ENCODE assay signal across 2 cellular contexts in genomic region chr20:35992713-35993335, GRCh38.
TF ChIP-seq lines count a peak whose summit lies in the region.

No MANE protein-coding gene starts in this region.

TF ChIP-seq in GM23338, 12 proteins besides CTCF, POLR2A, EP300 and RAD21 (continued from another document):
- TF ChIP-seq CREB1 (CRISPR knock-in tag; IDR thresholded peaks at IDR 0.05; ENCODE audit: low read depth) (no peak), ZNF114 (CRISPR knock-in tag; IDR thresholded peaks at IDR 0.05) (no peak), JUNB (IDR thresholded peaks at IDR 0.05; ENCODE audit: unreplicated experiment) (no peak), POLR2AphosphoS5 (IDR thresholded peaks at IDR 0.05; ENCODE audit: low read depth) (no peak), EZH2 (IDR thresholded peaks at IDR 0.05; ENCODE audit: low read depth, unreplicated experiment) (no peak), REST (IDR thresholded peaks at IDR 0.05; ENCODE audit: unreplicated experiment) (no peak), NANOG (IDR thresholded peaks at IDR 0.05; ENCODE audit: borderline replicate concordance) (no peak)
- TF ChIP-seq, protein P1, sequence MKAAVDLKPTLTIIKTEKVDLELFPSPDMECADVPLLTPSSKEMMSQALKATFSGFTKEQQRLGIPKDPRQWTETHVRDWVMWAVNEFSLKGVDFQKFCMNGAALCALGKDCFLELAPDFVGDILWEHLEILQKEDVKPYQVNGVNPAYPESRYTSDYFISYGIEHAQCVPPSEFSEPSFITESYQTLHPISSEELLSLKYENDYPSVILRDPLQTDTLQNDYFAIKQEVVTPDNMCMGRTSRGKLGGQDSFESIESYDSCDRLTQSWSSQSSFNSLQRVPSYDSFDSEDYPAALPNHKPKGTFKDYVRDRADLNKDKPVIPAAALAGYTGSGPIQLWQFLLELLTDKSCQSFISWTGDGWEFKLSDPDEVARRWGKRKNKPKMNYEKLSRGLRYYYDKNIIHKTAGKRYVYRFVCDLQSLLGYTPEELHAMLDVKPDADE (IDR thresholded peaks at IDR 0.05) = no peak
- TF ChIP-seq, protein P2, sequence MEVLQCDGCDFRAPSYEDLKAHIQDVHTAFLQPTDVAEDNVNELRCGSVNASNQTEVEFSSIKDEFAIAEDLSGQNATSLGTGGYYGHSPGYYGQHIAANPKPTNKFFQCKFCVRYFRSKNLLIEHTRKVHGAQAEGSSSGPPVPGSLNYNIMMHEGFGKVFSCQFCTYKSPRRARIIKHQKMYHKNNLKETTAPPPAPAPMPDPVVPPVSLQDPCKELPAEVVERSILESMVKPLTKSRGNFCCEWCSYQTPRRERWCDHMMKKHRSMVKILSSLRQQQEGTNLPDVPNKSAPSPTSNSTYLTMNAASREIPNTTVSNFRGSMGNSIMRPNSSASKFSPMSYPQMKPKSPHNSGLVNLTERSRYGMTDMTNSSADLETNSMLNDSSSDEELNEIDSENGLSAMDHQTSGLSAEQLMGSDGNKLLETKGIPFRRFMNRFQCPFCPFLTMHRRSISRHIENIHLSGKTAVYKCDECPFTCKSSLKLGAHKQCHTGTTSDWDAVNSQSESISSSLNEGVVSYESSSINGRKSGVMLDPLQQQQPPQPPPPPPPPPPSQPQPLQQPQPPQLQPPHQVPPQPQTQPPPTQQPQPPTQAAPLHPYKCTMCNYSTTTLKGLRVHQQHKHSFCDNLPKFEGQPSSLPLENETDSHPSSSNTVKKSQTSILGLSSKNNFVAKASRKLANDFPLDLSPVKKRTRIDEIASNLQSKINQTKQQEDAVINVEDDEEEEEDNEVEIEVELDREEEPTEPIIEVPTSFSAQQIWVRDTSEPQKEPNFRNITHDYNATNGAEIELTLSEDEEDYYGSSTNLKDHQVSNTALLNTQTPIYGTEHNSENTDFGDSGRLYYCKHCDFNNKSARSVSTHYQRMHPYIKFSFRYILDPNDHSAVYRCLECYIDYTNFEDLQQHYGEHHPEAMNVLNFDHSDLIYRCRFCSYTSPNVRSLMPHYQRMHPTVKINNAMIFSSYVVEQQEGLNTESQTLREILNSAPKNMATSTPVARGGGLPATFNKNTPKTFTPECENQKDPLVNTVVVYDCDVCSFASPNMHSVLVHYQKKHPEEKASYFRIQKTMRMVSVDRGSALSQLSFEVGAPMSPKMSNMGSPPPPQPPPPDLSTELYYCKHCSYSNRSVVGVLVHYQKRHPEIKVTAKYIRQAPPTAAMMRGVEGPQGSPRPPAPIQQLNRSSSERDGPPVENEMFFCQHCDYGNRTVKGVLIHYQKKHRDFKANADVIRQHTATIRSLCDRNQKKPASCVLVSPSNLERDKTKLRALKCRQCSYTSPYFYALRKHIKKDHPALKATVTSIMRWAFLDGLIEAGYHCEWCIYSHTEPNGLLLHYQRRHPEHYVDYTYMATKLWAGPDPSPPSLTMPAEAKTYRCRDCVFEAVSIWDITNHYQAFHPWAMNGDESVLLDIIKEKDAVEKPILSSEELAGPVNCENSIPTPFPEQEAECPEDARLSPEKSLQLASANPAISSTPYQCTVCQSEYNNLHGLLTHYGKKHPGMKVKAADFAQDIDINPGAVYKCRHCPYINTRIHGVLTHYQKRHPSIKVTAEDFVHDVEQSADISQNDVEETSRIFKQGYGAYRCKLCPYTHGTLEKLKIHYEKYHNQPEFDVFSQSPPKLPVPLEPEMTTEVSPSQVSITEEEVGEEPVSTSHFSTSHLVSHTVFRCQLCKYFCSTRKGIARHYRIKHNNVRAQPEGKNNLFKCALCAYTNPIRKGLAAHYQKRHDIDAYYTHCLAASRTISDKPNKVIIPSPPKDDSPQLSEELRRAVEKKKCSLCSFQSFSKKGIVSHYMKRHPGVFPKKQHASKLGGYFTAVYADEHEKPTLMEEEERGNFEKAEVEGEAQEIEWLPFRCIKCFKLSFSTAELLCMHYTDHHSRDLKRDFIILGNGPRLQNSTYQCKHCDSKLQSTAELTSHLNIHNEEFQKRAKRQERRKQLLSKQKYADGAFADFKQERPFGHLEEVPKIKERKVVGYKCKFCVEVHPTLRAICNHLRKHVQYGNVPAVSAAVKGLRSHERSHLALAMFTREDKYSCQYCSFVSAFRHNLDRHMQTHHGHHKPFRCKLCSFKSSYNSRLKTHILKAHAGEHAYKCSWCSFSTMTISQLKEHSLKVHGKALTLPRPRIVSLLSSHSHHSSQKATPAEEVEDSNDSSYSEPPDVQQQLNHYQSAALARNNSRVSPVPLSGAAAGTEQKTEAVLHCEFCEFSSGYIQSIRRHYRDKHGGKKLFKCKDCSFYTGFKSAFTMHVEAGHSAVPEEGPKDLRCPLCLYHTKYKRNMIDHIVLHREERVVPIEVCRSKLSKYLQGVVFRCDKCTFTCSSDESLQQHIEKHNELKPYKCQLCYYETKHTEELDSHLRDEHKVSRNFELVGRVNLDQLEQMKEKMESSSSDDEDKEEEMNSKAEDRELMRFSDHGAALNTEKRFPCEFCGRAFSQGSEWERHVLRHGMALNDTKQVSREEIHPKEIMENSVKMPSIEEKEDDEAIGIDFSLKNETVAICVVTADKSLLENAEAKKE (CRISPR knock-in tag; IDR thresholded peaks at IDR 0.05) = no peak
TF ChIP-seq in GM23338: peak in this region for 0.

TF ChIP-seq in HepG2, 621 proteins besides CTCF, POLR2A, EP300 and RAD21 (continued from another document and continues in another):
- TF ChIP-seq MLXIP (CRISPR knock-in tag; IDR thresholded peaks at IDR 0.05; ENCODE audit: borderline replicate concordance) (no peak), ZNF503 (CRISPR knock-in tag; IDR thresholded peaks at IDR 0.05) (no peak), ZNF552 (CRISPR knock-in tag; IDR thresholded peaks at IDR 0.05; ENCODE audit: borderline replicate concordance) (no peak), ZSCAN29 (CRISPR knock-in tag; conservative IDR thresholded peaks at IDR 0.05) (no peak), HOXA7 (CRISPR knock-in tag; IDR thresholded peaks at IDR 0.05) (no peak), XBP1 (CRISPR knock-in tag; IDR thresholded peaks at IDR 0.05) (no peak), GATAD2A (CRISPR knock-in tag; IDR thresholded peaks at IDR 0.05) (0 out of 2 replicates have a peak, but pooled peaks have one; percentile 32), ERF (CRISPR knock-in tag; IDR thresholded peaks at IDR 0.05) (0 out of 2 replicates have a peak, but pooled peaks have one; percentile 30), ZNF446 (CRISPR knock-in tag; IDR thresholded peaks at IDR 0.05) (no peak), XRCC5 (optimal IDR thresholded peaks at IDR 0.05; ENCODE audit: low read length) (peak; percentile 85), STAG1 (CRISPR knock-in tag; IDR thresholded peaks at IDR 0.05) (peak; percentile 87), ZNF572 (CRISPR knock-in tag; IDR thresholded peaks at IDR 0.05) (no peak), ZSCAN12 (CRISPR knock-in tag; IDR thresholded peaks at IDR 0.05) (no peak), ZNF432 (CRISPR knock-in tag; IDR thresholded peaks at IDR 0.05; ENCODE audit: borderline replicate concordance) (no peak), BCL6 (CRISPR knock-in tag; IDR thresholded peaks at IDR 0.05) (0 out of 2 replicates have a peak, but pooled peaks have one; percentile 12), SRY (CRISPR knock-in tag; IDR thresholded peaks at IDR 0.05) (no peak), ZNF263 (CRISPR knock-in tag; IDR thresholded peaks at IDR 0.05) (0 out of 2 replicates have a peak, but pooled peaks have one; percentile 22)
- TF ChIP-seq, protein P3, sequence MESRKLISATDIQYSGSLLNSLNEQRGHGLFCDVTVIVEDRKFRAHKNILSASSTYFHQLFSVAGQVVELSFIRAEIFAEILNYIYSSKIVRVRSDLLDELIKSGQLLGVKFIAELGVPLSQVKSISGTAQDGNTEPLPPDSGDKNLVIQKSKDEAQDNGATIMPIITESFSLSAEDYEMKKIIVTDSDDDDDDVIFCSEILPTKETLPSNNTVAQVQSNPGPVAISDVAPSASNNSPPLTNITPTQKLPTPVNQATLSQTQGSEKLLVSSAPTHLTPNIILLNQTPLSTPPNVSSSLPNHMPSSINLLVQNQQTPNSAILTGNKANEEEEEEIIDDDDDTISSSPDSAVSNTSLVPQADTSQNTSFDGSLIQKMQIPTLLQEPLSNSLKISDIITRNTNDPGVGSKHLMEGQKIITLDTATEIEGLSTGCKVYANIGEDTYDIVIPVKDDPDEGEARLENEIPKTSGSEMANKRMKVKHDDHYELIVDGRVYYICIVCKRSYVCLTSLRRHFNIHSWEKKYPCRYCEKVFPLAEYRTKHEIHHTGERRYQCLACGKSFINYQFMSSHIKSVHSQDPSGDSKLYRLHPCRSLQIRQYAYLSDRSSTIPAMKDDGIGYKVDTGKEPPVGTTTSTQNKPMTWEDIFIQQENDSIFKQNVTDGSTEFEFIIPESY (CRISPR knock-in tag; IDR thresholded peaks at IDR 0.05) = no peak
- TF ChIP-seq, protein P4, sequence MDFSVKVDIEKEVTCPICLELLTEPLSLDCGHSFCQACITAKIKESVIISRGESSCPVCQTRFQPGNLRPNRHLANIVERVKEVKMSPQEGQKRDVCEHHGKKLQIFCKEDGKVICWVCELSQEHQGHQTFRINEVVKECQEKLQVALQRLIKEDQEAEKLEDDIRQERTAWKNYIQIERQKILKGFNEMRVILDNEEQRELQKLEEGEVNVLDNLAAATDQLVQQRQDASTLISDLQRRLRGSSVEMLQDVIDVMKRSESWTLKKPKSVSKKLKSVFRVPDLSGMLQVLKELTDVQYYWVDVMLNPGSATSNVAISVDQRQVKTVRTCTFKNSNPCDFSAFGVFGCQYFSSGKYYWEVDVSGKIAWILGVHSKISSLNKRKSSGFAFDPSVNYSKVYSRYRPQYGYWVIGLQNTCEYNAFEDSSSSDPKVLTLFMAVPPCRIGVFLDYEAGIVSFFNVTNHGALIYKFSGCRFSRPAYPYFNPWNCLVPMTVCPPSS (IDR thresholded peaks at IDR 0.05) = no peak
- TF ChIP-seq, protein P5, sequence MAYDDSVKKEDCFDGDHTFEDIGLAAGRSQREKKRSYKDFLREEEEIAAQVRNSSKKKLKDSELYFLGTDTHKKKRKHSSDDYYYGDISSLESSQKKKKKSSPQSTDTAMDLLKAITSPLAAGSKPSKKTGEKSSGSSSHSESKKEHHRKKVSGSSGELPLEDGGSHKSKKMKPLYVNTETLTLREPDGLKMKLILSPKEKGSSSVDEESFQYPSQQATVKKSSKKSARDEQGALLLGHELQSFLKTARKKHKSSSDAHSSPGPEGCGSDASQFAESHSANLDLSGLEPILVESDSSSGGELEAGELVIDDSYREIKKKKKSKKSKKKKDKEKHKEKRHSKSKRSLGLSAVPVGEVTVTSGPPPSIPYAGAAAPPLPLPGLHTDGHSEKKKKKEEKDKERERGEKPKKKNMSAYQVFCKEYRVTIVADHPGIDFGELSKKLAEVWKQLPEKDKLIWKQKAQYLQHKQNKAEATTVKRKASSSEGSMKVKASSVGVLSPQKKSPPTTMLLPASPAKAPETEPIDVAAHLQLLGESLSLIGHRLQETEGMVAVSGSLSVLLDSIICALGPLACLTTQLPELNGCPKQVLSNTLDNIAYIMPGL (CRISPR knock-in tag; IDR thresholded peaks at IDR 0.05; ENCODE audit: borderline replicate concordance in 1 of 2, low read depth in 1 of 2) = peak in 1 of 2 experiments; percentile 60; a peak in 1 of 4 replicates
- TF ChIP-seq, protein P6, sequence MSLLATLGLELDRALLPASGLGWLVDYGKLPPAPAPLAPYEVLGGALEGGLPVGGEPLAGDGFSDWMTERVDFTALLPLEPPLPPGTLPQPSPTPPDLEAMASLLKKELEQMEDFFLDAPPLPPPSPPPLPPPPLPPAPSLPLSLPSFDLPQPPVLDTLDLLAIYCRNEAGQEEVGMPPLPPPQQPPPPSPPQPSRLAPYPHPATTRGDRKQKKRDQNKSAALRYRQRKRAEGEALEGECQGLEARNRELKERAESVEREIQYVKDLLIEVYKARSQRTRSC (CRISPR knock-in tag; IDR thresholded peaks at IDR 0.05; ENCODE audit: low read depth) = no peak
- TF ChIP-seq, protein P7, sequence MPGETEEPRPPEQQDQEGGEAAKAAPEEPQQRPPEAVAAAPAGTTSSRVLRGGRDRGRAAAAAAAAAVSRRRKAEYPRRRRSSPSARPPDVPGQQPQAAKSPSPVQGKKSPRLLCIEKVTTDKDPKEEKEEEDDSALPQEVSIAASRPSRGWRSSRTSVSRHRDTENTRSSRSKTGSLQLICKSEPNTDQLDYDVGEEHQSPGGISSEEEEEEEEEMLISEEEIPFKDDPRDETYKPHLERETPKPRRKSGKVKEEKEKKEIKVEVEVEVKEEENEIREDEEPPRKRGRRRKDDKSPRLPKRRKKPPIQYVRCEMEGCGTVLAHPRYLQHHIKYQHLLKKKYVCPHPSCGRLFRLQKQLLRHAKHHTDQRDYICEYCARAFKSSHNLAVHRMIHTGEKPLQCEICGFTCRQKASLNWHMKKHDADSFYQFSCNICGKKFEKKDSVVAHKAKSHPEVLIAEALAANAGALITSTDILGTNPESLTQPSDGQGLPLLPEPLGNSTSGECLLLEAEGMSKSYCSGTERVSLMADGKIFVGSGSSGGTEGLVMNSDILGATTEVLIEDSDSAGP (CRISPR knock-in tag; IDR thresholded peaks at IDR 0.05; ENCODE audit: borderline replicate concordance) = no peak
